In the genomic region with DNA sequence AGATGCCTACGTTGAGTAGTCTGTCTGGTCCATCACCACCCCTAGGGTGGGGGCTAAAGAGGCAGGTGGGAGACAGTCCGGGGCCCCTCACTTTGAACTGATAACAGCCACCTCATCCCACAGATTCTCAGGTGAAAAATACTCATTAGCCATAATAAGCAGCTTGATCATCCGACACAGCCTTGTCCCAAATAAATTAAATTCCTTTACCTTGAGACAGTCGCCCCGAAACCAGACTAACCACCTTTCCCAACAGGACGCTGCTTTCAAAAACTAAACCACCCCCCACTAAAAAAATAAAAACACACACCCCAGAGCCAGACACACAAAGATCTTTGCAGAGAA, we compare ENCODE assay signal across 8 cellular contexts.
DNase-seq lines count a peak whose midpoint lies in the region; ATAC-seq, FAIRE-seq and TF ChIP-seq lines count a peak whose summit lies in the region.

No MANE protein-coding gene starts in this region.

- CTCF ChIA-PET in A549 (lab: Yijun Ruan, JAX), result interaction anchor here (0.8 to 2.6 kb wide), 10 partner anchors 12 to 243 kb away, joined by 3 to 12 read pairs (median 4); no protein-coding TSS in a partner anchor

- ATAC-seq in A549 (no peak), naive B cell (ENCODE audit: low read depth in 2 of 2) (no peak)
- ATAC-seq in central memory CD8-positive, alpha-beta T cell (replicated peaks; ENCODE audit: extremely low read depth, poor library complexity, severe bottlenecking), result no peak

- DNase-seq in A549 (ENCODE audit: low read depth in 1 of 2, low spot score in 1 of 2) (no peak), naive B cell (no peak), GM03348 (ENCODE audit: low spot score) (no peak), GM19239 (ENCODE audit: insufficient read length, low spot score) (no peak), NK-92 (lab: John Stamatoyannopoulos, UW; ENCODE audit: unreplicated experiment) (no peak), GDM1 (lab: John Stamatoyannopoulos, UW) (no peak)
- DNase-seq in central memory CD8-positive, alpha-beta T cell (ENCODE audit: low spot score in 2 of 2), result no peak

- H3K27ac Mint-ChIP-seq in central memory CD8-positive, alpha-beta T cell (ENCODE audit: low read depth), result peak overlapping the region; percentile 87
- peak overlapping the region; percentile 93 to 99 (median 98) for H3K27ac Mint-ChIP-seq in naive B cell

- WGBS in A549 (ENCODE audit: missing lambda C conversion rate), result 76% methylated on average over 6 of the region's 6 CpGs
- WGBS in HUES64, result 81% methylated on average over 6 of the region's 6 CpGs

- no peak overlapping the region for H3K27ac ChIP-seq in A549
- no peak overlapping the region for H3K27ac ChIP-seq in HUES64 (ENCODE audit: low read depth, low read length)

- TF ChIP-seq POLR2A in A549 (IDR thresholded peaks at IDR 0.05; ENCODE audit: low read length), result no peak

- H3K4me1 Mint-ChIP-seq in central memory CD8-positive, alpha-beta T cell, result peaks cover 41% of the 10 kb centered on the region
- peaks cover 26 to 52% (median 35%) of the 10 kb centered on the region in 3 donors for H3K4me1 Mint-ChIP-seq in naive B cell

- H3K27me3 ChIP-seq in HUES64 (ENCODE audit: insufficient read depth, low read length), result peaks cover 22% of the 10 kb centered on the region

- peak overlapping the region; percentile 82; the same call in 2 of the 3 replicates for H3K4me3 ChIP-seq in A549
- H3K4me3 ChIP-seq in HUES64 (ENCODE audit: low read length), result peak overlapping the region; percentile 68

- FAIRE-seq in A549 (lab: Jason Lieb, UNC), result no peak
- no peak for FAIRE-seq in GM19239 (lab: Jason Lieb, UNC)

- POLR2A ChIA-PET in A549 (lab: Yijun Ruan, JAX), result no interaction called here

- no peak for TF ChIP-seq RAD21 in A549 (conservative IDR thresholded peaks at IDR 0.05 in 1 of 2, IDR thresholded peaks at IDR 0.05 in 1 of 2)

- H3K9me3 Mint-ChIP-seq in central memory CD8-positive, alpha-beta T cell, result no peaks in the 10 kb centered on the region
- H3K9me3 Mint-ChIP-seq in naive B cell, result no peaks in the 10 kb centered on the region

- peaks cover 5% of the 10 kb centered on the region; the same call in 1 of the 3 replicates for H3K4me1 ChIP-seq in A549
- H3K4me1 ChIP-seq in HUES64 (ENCODE audit: insufficient read depth, low read length), result no peaks in the 10 kb centered on the region

- H3K9me3 ChIP-seq in A549, result no peaks in the 10 kb centered on the region
- no peaks in the 10 kb centered on the region for H3K9me3 ChIP-seq in HUES64 (ENCODE audit: insufficient read depth, low read depth, low read length)

- H3K4me3 Mint-ChIP-seq in central memory CD8-positive, alpha-beta T cell, result peak overlapping the region; percentile 79
- peak overlapping the region; percentile 77 to 98 (median 95) for H3K4me3 Mint-ChIP-seq in naive B cell

- no peaks in the 10 kb centered on the region for H3K36me3 ChIP-seq in HUES64 (ENCODE audit: insufficient read depth, low read length)

- H3K9ac ChIP-seq in HUES64 (ENCODE audit: low read depth, low read length), result no peak overlapping the region

- H3K27me3 Mint-ChIP-seq in central memory CD8-positive, alpha-beta T cell, result no peaks in the 10 kb centered on the region
- H3K27me3 Mint-ChIP-seq in naive B cell, result peaks cover 0 to 7% (median 0%) of the 10 kb centered on the region in 3 donors

- H3K36me3 Mint-ChIP-seq in central memory CD8-positive, alpha-beta T cell (ENCODE audit: insufficient read depth), result peaks cover 8% of the 10 kb centered on the region
- H3K36me3 Mint-ChIP-seq in naive B cell, result no peaks in the 10 kb centered on the region

- H3K4me2 ChIP-seq in A549, result peak overlapping the region; percentile 93

- TF ChIP-seq CTCF in A549 (IDR thresholded peaks at IDR 0.05), result no peak

- TF ChIP-seq EP300 in A549 (IDR thresholded peaks at IDR 0.05), result no peak

TF ChIP-seq in A549, 52 proteins besides CTCF, POLR2A, EP300 and RAD21:
- TF ChIP-seq JUN (IDR thresholded peaks at IDR 0.05) (no peak), FOSB (CRISPR knock-in tag; IDR thresholded peaks at IDR 0.05) (no peak), HOXB13 (CRISPR knock-in tag; IDR thresholded peaks at IDR 0.05; ENCODE audit: low read depth) (no peak), MAFK (IDR thresholded peaks at IDR 0.05; ENCODE audit: partially characterized antibody) (no peak), CHD4 (IDR thresholded peaks at IDR 0.05; ENCODE audit: borderline replicate concordance) (no peak), ZSCAN20 (CRISPR knock-in tag; IDR thresholded peaks at IDR 0.05) (no peak), CHD2 (IDR thresholded peaks at IDR 0.05; ENCODE audit: low read length, partially characterized antibody) (no peak), JUNB (IDR thresholded peaks at IDR 0.05) (no peak), RFX5 (IDR thresholded peaks at IDR 0.05) (no peak), CBX2 (IDR thresholded peaks at IDR 0.05; ENCODE audit: borderline replicate concordance, low read depth) (no peak), SREBF2 (IDR thresholded peaks at IDR 0.05) (no peak)
- TF ChIP-seq, protein P1, sequence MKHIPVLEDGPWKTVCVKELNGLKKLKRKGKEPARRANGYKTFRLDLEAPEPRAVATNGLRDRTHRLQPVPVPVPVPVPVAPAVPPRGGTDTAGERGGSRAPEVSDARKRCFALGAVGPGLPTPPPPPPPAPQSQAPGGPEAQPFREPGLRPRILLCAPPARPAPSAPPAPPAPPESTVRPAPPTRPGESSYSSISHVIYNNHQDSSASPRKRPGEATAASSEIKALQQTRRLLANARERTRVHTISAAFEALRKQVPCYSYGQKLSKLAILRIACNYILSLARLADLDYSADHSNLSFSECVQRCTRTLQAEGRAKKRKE (CRISPR knock-in tag; IDR thresholded peaks at IDR 0.05; ENCODE audit: low read depth), result no peak
- TF ChIP-seq, protein P2, sequence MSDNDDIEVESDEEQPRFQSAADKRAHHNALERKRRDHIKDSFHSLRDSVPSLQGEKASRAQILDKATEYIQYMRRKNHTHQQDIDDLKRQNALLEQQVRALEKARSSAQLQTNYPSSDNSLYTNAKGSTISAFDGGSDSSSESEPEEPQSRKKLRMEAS (IDR thresholded peaks at IDR 0.05), result no peak
- TF ChIP-seq, protein P3, sequence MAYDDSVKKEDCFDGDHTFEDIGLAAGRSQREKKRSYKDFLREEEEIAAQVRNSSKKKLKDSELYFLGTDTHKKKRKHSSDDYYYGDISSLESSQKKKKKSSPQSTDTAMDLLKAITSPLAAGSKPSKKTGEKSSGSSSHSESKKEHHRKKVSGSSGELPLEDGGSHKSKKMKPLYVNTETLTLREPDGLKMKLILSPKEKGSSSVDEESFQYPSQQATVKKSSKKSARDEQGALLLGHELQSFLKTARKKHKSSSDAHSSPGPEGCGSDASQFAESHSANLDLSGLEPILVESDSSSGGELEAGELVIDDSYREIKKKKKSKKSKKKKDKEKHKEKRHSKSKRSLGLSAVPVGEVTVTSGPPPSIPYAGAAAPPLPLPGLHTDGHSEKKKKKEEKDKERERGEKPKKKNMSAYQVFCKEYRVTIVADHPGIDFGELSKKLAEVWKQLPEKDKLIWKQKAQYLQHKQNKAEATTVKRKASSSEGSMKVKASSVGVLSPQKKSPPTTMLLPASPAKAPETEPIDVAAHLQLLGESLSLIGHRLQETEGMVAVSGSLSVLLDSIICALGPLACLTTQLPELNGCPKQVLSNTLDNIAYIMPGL (CRISPR knock-in tag; IDR thresholded peaks at IDR 0.05; ENCODE audit: borderline replicate concordance), result no peak
